ENCODE assay signal across 11 cellular contexts in genomic region chr15:43516185-43516584, GRCh38. TPM values are rescaled to one million over a fixed set of nuclear protein-coding genes. Genes with fewer than 3 reads are reported as not detected.
DNase-seq lines count a peak whose midpoint lies in the region; ATAC-seq and TF ChIP-seq lines count a peak whose summit lies in the region.
"Had no signal": no experiment of that assay in that cellular context is flagged by ENCODE, and none has a peak within 500 bp of the region (broad histone marks: within the 10 kb centered on the region; RNA-seq: fewer than 3 reads in every experiment).

No MANE protein-coding gene starts in this region.

- H3K9me2 ChIP-seq in GM23248 (ENCODE audit: insufficient read depth), result no peaks in the 10 kb centered on the region

- H2AFZ ChIP-seq in GM23248, result peak overlapping the region; percentile 92

- H3K36me3 ChIP-seq in GM23248 (ENCODE audit: low read depth), result peaks cover 5% of the 10 kb centered on the region
- peaks cover 0 to 4% of the 10 kb centered on the region in 2 donors for H3K36me3 ChIP-seq in adrenal gland (replicated peaks in 1 of 2)
- peaks cover under 1 to 9% (median 5%) of the 10 kb centered on the region in 4 donors for H3K36me3 ChIP-seq in stomach

- H3K27me3 ChIP-seq in GM23248 (replicated peaks; ENCODE audit: insufficient read depth) (no peaks in the 10 kb centered on the region), adrenal gland (no peaks in the 10 kb centered on the region), right cardiac atrium (ENCODE audit: control insufficient read depth, insufficient read depth) (no peaks in the 10 kb centered on the region), stomach (peaks cover 0 to 27% (median 21%) of the 10 kb centered on the region in 3 donors)

- H3K27ac ChIP-seq in GM23248 (peak overlapping the region; percentile 83), adrenal gland (peak overlapping the region in 2 of 5 donors; percentile 47 to 61), right cardiac atrium (ENCODE audit: low read length) (peak overlapping the region; percentile 55), stomach (peak overlapping the region in 4 of 5 donors; percentile 40 to 82 (median 74))

- no peak for TF ChIP-seq CTCF in adrenal gland (IDR thresholded peaks at IDR 0.05)
- TF ChIP-seq CTCF in stomach (IDR thresholded peaks at IDR 0.05), result no peak

- peak; percentile 67 to 83 for ATAC-seq in right cardiac atrium

- H3K4me3 ChIP-seq in GM23248 (peak overlapping the region; percentile 100), adrenal gland (no peak overlapping the region), right cardiac atrium (ENCODE audit: low read length) (no peak overlapping the region), stomach (no peak overlapping the region)

- peak overlapping the region; percentile 89 for H3K9ac ChIP-seq in GM23248

- TF ChIP-seq EP300 in stomach (IDR thresholded peaks at IDR 0.05), result no peak

- H3K4me2 ChIP-seq in GM23248 (ENCODE audit: unreplicated experiment), result peak overlapping the region; percentile 98

- H3F3A ChIP-seq in GM23248 (ENCODE audit: insufficient read depth), result peaks cover 42% of the 10 kb centered on the region

- H3K79me2 ChIP-seq in GM23248 (ENCODE audit: insufficient read depth), result peaks cover 29% of the 10 kb centered on the region

- in situ Hi-C loops in GM23248 (cut with MboI), result no loop called here

- no peaks in the 10 kb centered on the region for H4K20me1 ChIP-seq in GM23248 (ENCODE audit: insufficient read depth)

- H3K4me1 ChIP-seq in GM23248 (ENCODE audit: insufficient read depth) (peaks cover 48% of the 10 kb centered on the region), adrenal gland (replicated peaks in 1 of 2) (peaks cover 0 to 34% of the 10 kb centered on the region in 2 donors), right cardiac atrium (ENCODE audit: control insufficient read depth, insufficient read depth, low read length) (peaks cover 5% of the 10 kb centered on the region), stomach (peaks cover 12 to 50% (median 37%) of the 10 kb centered on the region in 4 donors)

- WGBS in GM23248 (ENCODE audit: low coverage in 1 of 2, low lambda C conversion rate in 2 of 2, missing lambda C conversion rate in 2 of 2), 2 experiments, result 0% methylated on average over 5 of the region's 5 CpGs
- WGBS in adrenal gland, 4 donors, result 27 to 41% (median 33%) methylated on average over 5 of the region's 5 CpGs
- WGBS in right cardiac atrium, result 26% methylated on average over 5 of the region's 5 CpGs
- 34 to 50% (median 47%) methylated on average over 5 of the region's 5 CpGs for WGBS in stomach, 5 donors

- DNase-seq in GM23248 (peak; percentile 83), adrenal gland (peak; percentile 40 to 85 (median 75)), right cardiac atrium (peak; percentile 82 to 88 (median 87)), stomach (no peak), activated gamma-delta T cell treated with Interleukin-2 at 50 U/mL for 16 hours (no peak), midbrain (lab: John Stamatoyannopoulos, UW) (no peak), DMS153 (lab: John Stamatoyannopoulos, UW) (no peak), COR-L47 (lab: John Stamatoyannopoulos, UW) (no peak)
- DNase-seq: activated B cell treated with CpG ODN at 0.5 μM for 24 hours; kidney; stimulated activated CD4-positive, alpha-beta T cell treated with anti-CD3 and anti-CD28 coated beads, Interleukin-1b, Interleukin-23, amount 100 ng/mL, for 48 hours had no signal

- intact Hi-C loops in adrenal gland (cut with DNase I) (loop anchor here in 1 of 2 donors (10.0 kb wide), 1 partner anchor 71 kb away; no protein-coding TSS in a partner anchor), right cardiac atrium (cut with DNase I) (no loop called here), stomach (cut with DNase I; ENCODE audit: low total_unique reads) (no loop called here)

- no peak for TF ChIP-seq POLR2A in adrenal gland (IDR thresholded peaks at IDR 0.05)
- no peak for TF ChIP-seq POLR2A in stomach (IDR thresholded peaks at IDR 0.05)

- H3K9me3 ChIP-seq in GM23248 (ENCODE audit: low read depth) (no peaks in the 10 kb centered on the region), adrenal gland (replicated peaks in 1 of 3) (no peaks in the 10 kb centered on the region), right cardiac atrium (ENCODE audit: control insufficient read depth, low read length) (no peaks in the 10 kb centered on the region), stomach (no peaks in the 10 kb centered on the region)

RNA-seq across cellular contexts. Expression of gene MAP1A, which starts 1.2 kb away (rescaled TPM):
- 61.9 and 62.2 TPM in 2 replicates for total RNA-seq in GM23248 (2014; rRNA removed; shearing (Covaris generic))
- 30.3 and 31.5 TPM in 2 replicates for polyA plus RNA-seq in GM23248 (2016; fragmentation: Nextera tagmentation; extraction: Ambion mirVana)
- 10 to 100 TPM in 3 of 8 donors, 1 to 10 TPM in 5; 4.7 to 20.9 (median 9.2) TPM for total RNA-seq in adrenal gland
- 10 to 100 TPM in 2 of 3 donors, 1 to 10 TPM in 1; 3.4 to 14.6 (median 10.0) TPM for polyA plus RNA-seq in adrenal gland
- total RNA-seq in right cardiac atrium, result 10 to 100 TPM; 39.5 to 87.6 (median 58.9) TPM
- polyA plus RNA-seq in right cardiac atrium, result 29.7 TPM
- total RNA-seq in stomach, result 10 to 100 TPM in 1 of 5 donors, 1 to 10 TPM in 4; 4.8 to 10.1 (median 5.9) TPM
- polyA plus RNA-seq in stomach, result 1 to 10 TPM in 2 of 3 donors, under 1 TPM in 1; 0.61 to 2.2 (median 1.4) TPM

RNA-seq across cellular contexts. Expression of gene TP53BP1, which starts 23.2 kb away (rescaled TPM):
- total RNA-seq in GM23248 (2014; rRNA removed; shearing (Covaris generic)), result 46.4 and 56.8 TPM in 2 replicates
- 20.1 and 20.4 TPM in 2 replicates for polyA plus RNA-seq in GM23248 (2016; fragmentation: Nextera tagmentation; extraction: Ambion mirVana)
- 10 to 100 TPM; 22.8 to 63.6 (median 43.8) TPM for total RNA-seq in adrenal gland
- polyA plus RNA-seq in adrenal gland, result 10 to 100 TPM; 32.9 to 45.3 (median 41.6) TPM
- total RNA-seq in right cardiac atrium, result 10 to 100 TPM; 30.4 to 44.4 (median 36.7) TPM
- polyA plus RNA-seq in right cardiac atrium, result 14.6 TPM
- total RNA-seq in stomach, result 10 to 100 TPM; 11.1 to 85.7 (median 26.7) TPM
- 1 to 10 TPM; 3.3 to 9.0 (median 3.8) TPM for polyA plus RNA-seq in stomach

Comparison
In these comparisons a context has a peak if more than half of its experiments do, and no peak if none do; other contexts are left out.
1. DNase-seq: peak in GM23248 (single experiment), adrenal gland (7 of 7) and right cardiac atrium (3 of 3); none in stomach (single experiment), activated gamma-delta T cell treated with Interleukin-2 at 50 U/mL for 16 hours (single experiment), midbrain (single experiment), DMS153 (single experiment) and COR-L47 (single experiment).